Comparison of ENCODE assay signal across 17 cellular contexts in the genomic region with DNA sequence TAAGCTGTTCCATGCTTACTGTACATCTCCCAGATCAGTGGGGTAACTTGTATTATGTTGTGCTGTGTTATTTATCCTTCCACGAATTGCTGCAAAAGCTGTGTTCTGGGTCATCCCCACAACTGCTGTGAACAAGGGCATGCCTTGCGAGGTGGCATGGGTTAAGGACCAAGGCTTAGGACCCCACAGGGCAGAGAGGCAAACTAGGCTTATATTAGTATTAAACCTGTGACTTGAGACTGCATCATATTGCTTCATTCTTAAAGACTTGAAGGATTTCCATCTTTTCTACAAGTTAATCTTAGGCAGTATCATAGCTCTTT. TPM values are rescaled to one million over a fixed set of nuclear protein-coding genes. Genes with fewer than 3 reads are reported as not detected.
DNase-seq lines count a peak whose midpoint lies in the region; ATAC-seq, FAIRE-seq and TF ChIP-seq lines count a peak whose summit lies in the region.
"Had no signal": no experiment of that assay in that cellular context is flagged by ENCODE, and none has a peak within 500 bp of the region (broad histone marks: within the 10 kb centered on the region; RNA-seq: fewer than 3 reads in every experiment).

No MANE protein-coding gene starts in this region.

- H3K4me1 ChIP-seq in hepatocyte (ENCODE audit: insufficient read depth) = peaks cover 47% of the 10 kb centered on the region
- peaks cover 0 to 35% (median 13%) of the 10 kb centered on the region in 4 donors for H3K4me1 ChIP-seq in stomach
- H3K4me1 ChIP-seq: pancreas had no signal

- no peaks in the 10 kb centered on the region for H3K9me3 ChIP-seq in hepatocyte (ENCODE audit: low read depth)
- H3K9me3 ChIP-seq in stomach = no peaks in the 10 kb centered on the region
- H3K9me3 ChIP-seq: pancreas had no signal

- H3K27me3 ChIP-seq in hepatocyte = no peaks in the 10 kb centered on the region
- no peaks in the 10 kb centered on the region for H3K27me3 ChIP-seq in stomach
- H3K27me3 ChIP-seq: pancreas had no signal

- H3K27ac ChIP-seq in hepatocyte (peak overlapping the region; percentile 51), stomach (peak overlapping the region in 4 of 5 donors; percentile 53 to 77 (median 70))
- H3K27ac ChIP-seq: pancreas had no signal

- peak overlapping the region; percentile 32 for H3K4me2 ChIP-seq in hepatocyte

- H3K36me3 ChIP-seq in hepatocyte (replicated peaks; ENCODE audit: insufficient read depth, low read depth) (peaks cover 12% of the 10 kb centered on the region), stomach (peaks cover 3 to 45% (median 40%) of the 10 kb centered on the region in 4 donors)

- POLR2A ChIA-PET in activated CD4-positive, alpha-beta T cell treated with anti-CD3 and anti-CD28 coated beads, Interleukin-2, amount 10 ng/mL, durations not matched to agents 7 days and 5 days (lab: Charles Lee) = no interaction called here

- TF ChIP-seq POLR2A in H54 (IDR thresholded peaks at IDR 0.05; ENCODE audit: low read depth, low read length) (no peak), stomach (IDR thresholded peaks at IDR 0.05) (no peak)

- ATAC-seq in HG02798 (IDR thresholded peaks at IDR 0.05; ENCODE audit: poor library complexity, unreplicated experiment) = no peak
- ATAC-seq in HG02970 (IDR thresholded peaks at IDR 0.05; ENCODE audit: low FRiP score, unreplicated experiment) = no peak
- ATAC-seq: activated CD4-positive, alpha-beta T cell treated with anti-CD3 and anti-CD28 coated beads for 36 hours; activated naive CD4-positive, alpha-beta T cell treated with anti-CD3 and anti-CD28 coated beads, Interleukin-2, amount 50 U/mL, for 72 hours had no signal

- DNase-seq in H54 (ENCODE audit: insufficient read length, low spot score) = no peak
- DNase-seq in hepatocyte (ENCODE audit: low spot score) = no peak
- no peak for DNase-seq in stomach
- no peak for DNase-seq in activated CD4-positive, alpha-beta T cell treated with anti-CD3 and anti-CD28 coated beads, Interleukin-2, amount 10 ng/mL, durations not matched to agents 7 days and 5 days
- DNase-seq in NCI-H2107 treated with DMSO at 0.1 percent for 48 hours (lab: John Stamatoyannopoulos, UW; ENCODE audit: unreplicated experiment) = no peak
- DNase-seq: activated CD4-positive, alpha-beta T cell treated with anti-CD3 and anti-CD28 coated beads for 36 hours; NK-92 treated with Interleukin-12 subunit alpha and Interleukin-12 subunit beta, amount 100 ng/mL, for 24 hours; pancreas; SHP77; trophoblast cell had no signal

- H3K27ac Mint-ChIP-seq in brain = peak overlapping the region in 3 of 5 experiments; percentile 58 to 91 (median 80)
- no peak overlapping the region for H3K27ac Mint-ChIP-seq in activated CD4-positive, alpha-beta T cell treated with anti-CD3 and anti-CD28 coated beads, Interleukin-2, amount 10 ng/mL, durations not matched to agents 7 days and 5 days
- H3K27ac Mint-ChIP-seq: activated CD4-positive, alpha-beta T cell treated with anti-CD3 and anti-CD28 coated beads for 36 hours; activated naive CD4-positive, alpha-beta T cell treated with anti-CD3 and anti-CD28 coated beads, Interleukin-2, amount 50 U/mL, for 72 hours; T-helper 2 cell treated with Interferon-gamma antibody and Interleukin-4, amounts not matched to agents 5 μg/mL and 100 μg/mL, for 36 hours had no signal

- 71% methylated on average over 2 of the region's 2 CpGs for WGBS in hepatocyte (ENCODE audit: low lambda C conversion rate, missing lambda C conversion rate)
- 77 to 87% (median 78%) methylated on average over 2 of the region's 2 CpGs for WGBS in stomach, 5 donors

- no peak overlapping the region for H3K4me3 ChIP-seq in hepatocyte
- no peak overlapping the region for H3K4me3 ChIP-seq in stomach
- H3K4me3 ChIP-seq: pancreas had no signal

- peaks cover 37% of the 10 kb centered on the region for H3K79me2 ChIP-seq in hepatocyte

- H3K4me3 Mint-ChIP-seq in brain = peak overlapping the region in 1 of 5 experiments; percentile 26
- no peak overlapping the region for H3K4me3 Mint-ChIP-seq in activated CD4-positive, alpha-beta T cell treated with anti-CD3 and anti-CD28 coated beads, Interleukin-2, amount 10 ng/mL, durations not matched to agents 7 days and 5 days
- H3K4me3 Mint-ChIP-seq: activated CD4-positive, alpha-beta T cell treated with anti-CD3 and anti-CD28 coated beads for 36 hours; central memory CD8-positive, alpha-beta T cell; T-helper 2 cell treated with Interferon-gamma antibody and Interleukin-4, amounts not matched to agents 5 μg/mL and 100 μg/mL, for 36 hours had no signal

- peak; percentile 78 for FAIRE-seq in H54 (lab: Jason Lieb, UNC)
- FAIRE-seq: D721Med had no signal

- CTCF ChIA-PET in activated CD4-positive, alpha-beta T cell treated with anti-CD3 and anti-CD28 coated beads, Interleukin-2, amount 10 ng/mL, durations not matched to agents 7 days and 5 days (lab: Charles Lee) = interaction anchor here (0.6 kb wide), 1 partner anchor 24 kb away, joined by 3 read pairs; no protein-coding TSS in a partner anchor

- H4K20me1 ChIP-seq in hepatocyte (ENCODE audit: insufficient read depth, poor library complexity, severe bottlenecking) = peaks cover 9% of the 10 kb centered on the region

- TF ChIP-seq CTCF in brain (conservative IDR thresholded peaks at IDR 0.05) (no peak), hepatocyte (IDR thresholded peaks at IDR 0.05; ENCODE audit: poor library complexity) (no peak), stomach (IDR thresholded peaks at IDR 0.05) (no peak)

- no peaks in the 10 kb centered on the region for H3K9me2 ChIP-seq in hepatocyte (replicated peaks; ENCODE audit: insufficient read depth)

- peaks cover 82% of the 10 kb centered on the region for H3K4me1 Mint-ChIP-seq in brain
- no peaks in the 10 kb centered on the region for H3K4me1 Mint-ChIP-seq in activated CD4-positive, alpha-beta T cell treated with anti-CD3 and anti-CD28 coated beads, Interleukin-2, amount 10 ng/mL, durations not matched to agents 7 days and 5 days
- H3K4me1 Mint-ChIP-seq: activated CD4-positive, alpha-beta T cell treated with anti-CD3 and anti-CD28 coated beads for 36 hours; central memory CD8-positive, alpha-beta T cell had no signal

- no peaks in the 10 kb centered on the region for H3K9me3 Mint-ChIP-seq in brain
- no peaks in the 10 kb centered on the region for H3K9me3 Mint-ChIP-seq in activated CD4-positive, alpha-beta T cell treated with anti-CD3 and anti-CD28 coated beads, Interleukin-2, amount 10 ng/mL, durations not matched to agents 7 days and 5 days
- H3K9me3 Mint-ChIP-seq: T-helper 2 cell treated with Interferon-gamma antibody and Interleukin-4, amounts not matched to agents 5 μg/mL and 100 μg/mL, for 36 hours had no signal

- H3K27me3 Mint-ChIP-seq in brain = no peaks in the 10 kb centered on the region
- H3K27me3 Mint-ChIP-seq in activated CD4-positive, alpha-beta T cell treated with anti-CD3 and anti-CD28 coated beads, Interleukin-2, amount 10 ng/mL, durations not matched to agents 7 days and 5 days = no peaks in the 10 kb centered on the region
- H3K27me3 Mint-ChIP-seq: activated CD4-positive, alpha-beta T cell treated with anti-CD3 and anti-CD28 coated beads for 36 hours; central memory CD8-positive, alpha-beta T cell had no signal

- H2AFZ ChIP-seq in hepatocyte = no peak overlapping the region

- peaks cover 52% of the 10 kb centered on the region for H3K36me3 Mint-ChIP-seq in brain
- H3K36me3 Mint-ChIP-seq in activated CD4-positive, alpha-beta T cell treated with anti-CD3 and anti-CD28 coated beads, Interleukin-2, amount 10 ng/mL, durations not matched to agents 7 days and 5 days (ENCODE audit: low read depth) = no peaks in the 10 kb centered on the region
- H3K36me3 Mint-ChIP-seq: activated naive CD4-positive, alpha-beta T cell treated with anti-CD3 and anti-CD28 coated beads, Interleukin-2, amount 50 U/mL, for 72 hours had no signal

- intact Hi-C loops in stomach (cut with DNase I; ENCODE audit: low total_unique reads) = no loop called here

- no peak for TF ChIP-seq EP300 in stomach (IDR thresholded peaks at IDR 0.05)

RNA-seq across cellular contexts. Expression of gene RND3, which starts 19.9 kb away (rescaled TPM):
- polyA plus RNA-seq in brain (ENCODE audit: insufficient read depth, low read depth, low replicate concordance) = 1.5 TPM
- total RNA-seq in hepatocyte = 133 and 135 TPM in 2 replicates
- polyA plus RNA-seq in hepatocyte = 110 and 118 TPM in 2 replicates
- 10 to 100 TPM; 10.3 to 58.2 (median 20.9) TPM for total RNA-seq in stomach
- polyA plus RNA-seq in stomach = 10 to 100 TPM; 29.5 to 34.1 (median 30.4) TPM
- total RNA-seq in activated CD4-positive, alpha-beta T cell treated with anti-CD3 and anti-CD28 coated beads, Interleukin-2, amount 10 ng/mL, durations not matched to agents 7 days and 5 days = not detected
- total RNA-seq: activated CD4-positive, alpha-beta T cell treated with anti-CD3 and anti-CD28 coated beads for 36 hours; activated naive CD4-positive, alpha-beta T cell treated with anti-CD3 and anti-CD28 coated beads, Interleukin-2, amount 50 U/mL, for 72 hours had no signal

Comparison
In these comparisons a context has a peak if more than half of its experiments do, and no peak if none do; other contexts are left out.
1. RNA of gene RND3, which starts 19.9 kb away (total RNA-seq): 133 to 135 TPM in hepatocyte and 10.3 to 58.2 TPM in stomach; not detected in activated CD4-positive, alpha-beta T cell treated with anti-CD3 and anti-CD28 coated beads, Interleukin-2, amount 10 ng/mL, durations not matched to agents 7 days and 5 days; every median in the first group is over 10 times any median in the second.